In genomic region chrX:24023538-24023937, GRCh38 we compare ENCODE assay signal across 8 cellular contexts. TPM values are rescaled to one million over a fixed set of nuclear protein-coding genes. Genes with fewer than 3 reads are reported as not detected.
DNase-seq lines count a peak whose midpoint lies in the region; ATAC-seq, FAIRE-seq and TF ChIP-seq lines count a peak whose summit lies in the region.

No MANE protein-coding gene starts in this region.

- H3K27me3 ChIP-seq in heart left ventricle (peaks cover 0 to 39% (median 0%) of the 10 kb centered on the region in 9 donors), ascending aorta (no peaks in the 10 kb centered on the region), HepG2 (ENCODE audit: control insufficient read depth in 1 of 2, insufficient read depth in 2 of 2, low read length in 2 of 2) (no peaks in the 10 kb centered on the region; a peak in 1 of 5 replicates)

- no peaks in the 10 kb centered on the region for H3K36me3 ChIP-seq in heart left ventricle
- no peaks in the 10 kb centered on the region for H3K36me3 ChIP-seq in ascending aorta
- 0 out of 5 replicates have a peak, but pooled peaks cover 0 to 3% of the 10 kb centered on the region in 2 experiments for H3K36me3 ChIP-seq in HepG2 (replicated peaks in 1 of 2; ENCODE audit: control insufficient read depth in 1 of 2, insufficient read depth in 2 of 2, low read length in 2 of 2)

- peak overlapping the region; percentile 89 for H3K4me3 Mint-ChIP-seq in type B pancreatic cell

- no peak for ATAC-seq in heart left ventricle
- no peak for ATAC-seq in Right ventricle myocardium inferior
- ATAC-seq in HepG2 = no peak

- no peak overlapping the region for H2AFZ ChIP-seq in HepG2 (ENCODE audit: low read length)

- H3K27ac Mint-ChIP-seq in type B pancreatic cell = peak overlapping the region; percentile 40

- FAIRE-seq in HepG2 (lab: Jason Lieb, UNC) = no peak

- DNase-seq in heart left ventricle (no peak), Right ventricle myocardium inferior (ENCODE audit: missing footprints) (no peak), ascending aorta (ENCODE audit: low spot score in 2 of 2) (no peak), HepG2 (ENCODE audit: low spot score) (no peak), type B pancreatic cell (ENCODE audit: extremely low spot score, unreplicated experiment) (no peak), amniotic stem cell (lab: John Stamatoyannopoulos, UW) (no peak), SHP77 treated with DMSO at 0.1 percent for 48 hours (lab: John Stamatoyannopoulos, UW) (no peak)
- no peak for DNase-seq in NK-92 treated with Interleukin-12 subunit alpha and Interleukin-12 subunit beta, amount 100 ng/mL, for 24 hours (lab: John Stamatoyannopoulos, UW)

- peaks cover 30% of the 10 kb centered on the region for H3K4me1 Mint-ChIP-seq in type B pancreatic cell (ENCODE audit: unreplicated experiment)

- in situ Hi-C loops in HepG2 (cut with HindIII; ENCODE audit: extremely low pct_ligation_motif_present, low pct_unique_long_range_greater_than_20kb) = no loop called here

- H3K4me1 ChIP-seq in heart left ventricle (peaks cover 0 to 22% (median 2%) of the 10 kb centered on the region in 12 donors), ascending aorta (no peaks in the 10 kb centered on the region), HepG2 (ENCODE audit: insufficient read depth, low read length) (peaks cover 15% of the 10 kb centered on the region; the same call in 1 of the 2 replicates)

- H3K27ac ChIP-seq in heart left ventricle (peak overlapping the region in 6 of 12 donors; percentile 87 to 96 (median 96)), ascending aorta (no peak overlapping the region), HepG2 (ENCODE audit: extremely low read length, insufficient read depth, low read length) (peak overlapping the region; percentile 82)

- 11 to 27% (median 18%) methylated on average over 1 of the region's 1 CpG for WGBS in heart left ventricle, 4 donors
- WGBS in HepG2 (ENCODE audit: low lambda C conversion rate) = 3% methylated on average over 1 of the region's 1 CpG

- TF ChIP-seq CTCF in heart left ventricle (IDR thresholded peaks at IDR 0.05) (no peak), ascending aorta (IDR thresholded peaks at IDR 0.05) (no peak), HepG2 (CRISPR knock-in tag; IDR thresholded peaks at IDR 0.05) (no peak), type B pancreatic cell (conservative IDR thresholded peaks at IDR 0.05) (no peak)

- POLR2A ChIA-PET in HepG2 (lab: Yijun Ruan, JAX) = no interaction called here

- no peaks in the 10 kb centered on the region for H4K20me1 ChIP-seq in HepG2 (ENCODE audit: insufficient read depth, low read length)

- TF ChIP-seq EP300 in HepG2 (IDR thresholded peaks at IDR 0.05; ENCODE audit: low read depth in 2 of 2, low read length in 2 of 2) (no peak), HepG2 (CRISPR knock-in tag; IDR thresholded peaks at IDR 0.05; ENCODE audit: borderline replicate concordance) (no peak)

- peak overlapping the region; percentile 68 for H3K4me2 ChIP-seq in HepG2 (ENCODE audit: low read depth, low read length)

- H3K9ac ChIP-seq in HepG2 (ENCODE audit: insufficient read depth, low read depth, low read length) = peak overlapping the region; percentile 81

- intact Hi-C loops in heart left ventricle (cut with DNase I) (loop anchor here in 4 of 10 donors (5.0 to 10.0 kb wide), 3 partner anchors 116 to 239 kb away; partner anchors contain the start of genes APOO (in 3 of the 4), CXorf58 (in 3 of the 4) and SAT1 (in 1 of the 4)), Right ventricle myocardium inferior (cut with DNase I) (loop anchor here (10.0 kb wide), 1 partner anchor 239 kb away; the partner anchor contains the start of gene SAT1), ascending aorta (cut with DNase I) (loop anchor here (5.0 to 10.0 kb wide), 2 partner anchors 279 to 356 kb away; partner anchors contain the start of genes ACOT9 and PRDX4), HepG2 (cut with micrococcal nuclease; ENCODE audit: unreplicated experiment) (no loop called here)

- TF ChIP-seq POLR2A in heart left ventricle (IDR thresholded peaks at IDR 0.05) = no peak
- no peak for TF ChIP-seq POLR2A in HepG2 (IDR thresholded peaks at IDR 0.05; ENCODE audit: insufficient read depth in 1 of 2, low read depth in 2 of 2, low read length in 2 of 2)

- no peak for TF ChIP-seq RAD21 in HepG2 (CRISPR knock-in tag; IDR thresholded peaks at IDR 0.05)

- H3K4me3 ChIP-seq in heart left ventricle (peak overlapping the region in 11 of 12 donors; percentile 56 to 99 (median 85)), ascending aorta (peak overlapping the region; percentile 75 to 94), HepG2 (replicated peaks in 1 of 3; ENCODE audit: insufficient read depth in 1 of 3, low read depth in 2 of 3, low read length in 3 of 3) (peak overlapping the region; percentile 77 to 83 (median 80); a peak in 5 of 6 replicates)

- H3K27me3 Mint-ChIP-seq in type B pancreatic cell = no peaks in the 10 kb centered on the region

- CTCF ChIA-PET in HepG2 (lab: Yijun Ruan, JAX; ENCODE audit: low intra/inter-chr PET ratio, low total read pairs) = no interaction called here

- H3K9me3 Mint-ChIP-seq in type B pancreatic cell = no peaks in the 10 kb centered on the region

- no TSS peak for BruUV-seq in HepG2 (replicated peaks; lab: Mats Ljungman, UMichigan)

- H3K9me3 ChIP-seq in heart left ventricle = no peaks in the 10 kb centered on the region
- H3K9me3 ChIP-seq in ascending aorta = no peaks in the 10 kb centered on the region
- H3K9me3 ChIP-seq in HepG2 (ENCODE audit: low read length) = no peaks in the 10 kb centered on the region

- peaks cover 45% of the 10 kb centered on the region for H3K79me2 ChIP-seq in HepG2 (ENCODE audit: insufficient read depth, low read length)

- H3K36me3 Mint-ChIP-seq in type B pancreatic cell = peaks cover 15% of the 10 kb centered on the region

TF ChIP-seq in HepG2, 621 proteins besides CTCF, POLR2A, EP300 and RAD21 (continues in another document):
- no peak for TF ChIP-seq KLF9 (CRISPR knock-in tag; IDR thresholded peaks at IDR 0.05; ENCODE audit: low read depth)
- no peak for TF ChIP-seq ZBTB21 (CRISPR knock-in tag; IDR thresholded peaks at IDR 0.05)

RNA-seq across cellular contexts. Expression of gene KLHL15, which starts 3.4 kb away (rescaled TPM):
- total RNA-seq in heart left ventricle (1 to 10 TPM; 4.1 to 8.4 (median 6.4) TPM), Right ventricle myocardium inferior (6.8 TPM), ascending aorta (3.1 TPM), HepG2 (2016; rRNA removed; fragmentation: Illumina TruSeq; extraction: Trizol) (5.5 and 6.9 TPM in 2 replicates), type B pancreatic cell (ENCODE audit: low replicate concordance) (12.0 and 17.6 TPM in 2 replicates)
- polyA plus RNA-seq in heart left ventricle (1 to 10 TPM; 1.4 to 2.3 TPM), HepG2 (2011; rRNA removed) (2.1 and 2.8 TPM in 2 replicates)
- 0.51 and 0.62 TPM in 2 replicates for total RNA-seq in HepG2 (2016; cell fraction: cytosol; rRNA removed; fragmentation: Illumina TruSeq; extraction: Trizol; ENCODE audit: low read depth)
- 5.3 and 6.4 TPM in 2 replicates for total RNA-seq in HepG2 (2016; cell fraction: insoluble cytoplasmic fraction; rRNA removed; fragmentation: Illumina TruSeq; extraction: Trizol)
- 1.7 and 2.2 TPM in 2 replicates for total RNA-seq in HepG2 (2016; cell fraction: membrane; rRNA removed; fragmentation: Illumina TruSeq; extraction: Trizol)
- 7.2 and 8.4 TPM in 2 replicates for total RNA-seq in HepG2 (2016; cell fraction: nucleus; rRNA removed; fragmentation: Illumina TruSeq; extraction: Trizol)
- polyA plus RNA-seq in HepG2 (2011; cell fraction: cytosol; rRNA removed) = 0.93 and 1.6 TPM in 2 replicates
- polyA plus RNA-seq in HepG2 (2011; cell fraction: nucleus; rRNA removed) = 2.0 TPM in 2 replicates
- polyA plus RNA-seq in HepG2 (2012) = 2.3 and 2.5 TPM in 2 replicates
- 0.10 and 0.11 TPM in 2 replicates for polyA plus RNA-seq in HepG2 (2016; cell fraction: cytosol; fragmentation: Illumina TruSeq; extraction: Trizol; ENCODE audit: low read depth)
- polyA plus RNA-seq in HepG2 (2016; cell fraction: insoluble cytoplasmic fraction; fragmentation: Illumina TruSeq; extraction: Trizol; ENCODE audit: low read depth) = 3.6 and 3.9 TPM in 2 replicates
- 0.63 and 0.66 TPM in 2 replicates for polyA plus RNA-seq in HepG2 (2016; cell fraction: membrane; fragmentation: Illumina TruSeq; extraction: Trizol; ENCODE audit: low read depth)
- 7.2 and 7.3 TPM in 2 replicates for polyA plus RNA-seq in HepG2 (2016; cell fraction: nucleus; fragmentation: Illumina TruSeq; extraction: Trizol; ENCODE audit: insufficient read depth, low read depth)
- 2.7 and 15.6 TPM in 2 replicates for polyA minus RNA-seq in HepG2 (2011; rRNA and poly(A)+ RNA removed; ENCODE audit: low replicate concordance)
- 3.5 and 4.1 TPM in 2 replicates for polyA minus RNA-seq in HepG2 (2011; cell fraction: cytosol; rRNA and poly(A)+ RNA removed)
- 8.5 and 13.3 TPM in 2 replicates for polyA minus RNA-seq in HepG2 (2011; cell fraction: nucleus; rRNA and poly(A)+ RNA removed)

RNA-seq across cellular contexts. Expression of gene EIF2S3, which starts 31.2 kb away (rescaled TPM):
- total RNA-seq in heart left ventricle (100 to 1,000 TPM in 1 of 9 donors, 10 to 100 TPM in 8; 60.0 to 126 (median 83.0) TPM), Right ventricle myocardium inferior (66.8 TPM), ascending aorta (60.7 TPM), HepG2 (2016; rRNA removed; fragmentation: Illumina TruSeq; extraction: Trizol) (183 and 238 TPM in 2 replicates), type B pancreatic cell (ENCODE audit: low replicate concordance) (368 and 418 TPM in 2 replicates)
- polyA plus RNA-seq in heart left ventricle (10 to 100 TPM; 22.9 to 70.0 TPM), HepG2 (2011; rRNA removed) (60.2 and 61.0 TPM in 2 replicates)
- 37.3 and 41.7 TPM in 2 replicates for total RNA-seq in HepG2 (2016; cell fraction: cytosol; rRNA removed; fragmentation: Illumina TruSeq; extraction: Trizol; ENCODE audit: low read depth)
- 180 and 236 TPM in 2 replicates for total RNA-seq in HepG2 (2016; cell fraction: insoluble cytoplasmic fraction; rRNA removed; fragmentation: Illumina TruSeq; extraction: Trizol)
- total RNA-seq in HepG2 (2016; cell fraction: membrane; rRNA removed; fragmentation: Illumina TruSeq; extraction: Trizol) = 150 and 183 TPM in 2 replicates
- 88.9 and 103 TPM in 2 replicates for total RNA-seq in HepG2 (2016; cell fraction: nucleus; rRNA removed; fragmentation: Illumina TruSeq; extraction: Trizol)
- 51.3 and 69.8 TPM in 2 replicates for polyA plus RNA-seq in HepG2 (2011; cell fraction: cytosol; rRNA removed)
- polyA plus RNA-seq in HepG2 (2011; cell fraction: nucleus; rRNA removed) = 54.5 and 74.4 TPM in 2 replicates
- 96.5 and 126 TPM in 2 replicates for polyA plus RNA-seq in HepG2 (2012)
- 25.0 and 25.4 TPM in 2 replicates for polyA plus RNA-seq in HepG2 (2016; cell fraction: cytosol; fragmentation: Illumina TruSeq; extraction: Trizol; ENCODE audit: low read depth)
- 189 and 202 TPM in 2 replicates for polyA plus RNA-seq in HepG2 (2016; cell fraction: insoluble cytoplasmic fraction; fragmentation: Illumina TruSeq; extraction: Trizol; ENCODE audit: low read depth)
- 88.6 and 105 TPM in 2 replicates for polyA plus RNA-seq in HepG2 (2016; cell fraction: membrane; fragmentation: Illumina TruSeq; extraction: Trizol; ENCODE audit: low read depth)
- polyA plus RNA-seq in HepG2 (2016; cell fraction: nucleus; fragmentation: Illumina TruSeq; extraction: Trizol; ENCODE audit: insufficient read depth, low read depth) = 139 and 141 TPM in 2 replicates
- polyA minus RNA-seq in HepG2 (2011; rRNA and poly(A)+ RNA removed; ENCODE audit: low replicate concordance) = 107 and 391 TPM in 2 replicates
- 321 and 334 TPM in 2 replicates for polyA minus RNA-seq in HepG2 (2011; cell fraction: cytosol; rRNA and poly(A)+ RNA removed)
- polyA minus RNA-seq in HepG2 (2011; cell fraction: nucleus; rRNA and poly(A)+ RNA removed) = 66.2 and 96.0 TPM in 2 replicates
